1 cellular context compared by ENCODE assay signal in the genomic region with DNA sequence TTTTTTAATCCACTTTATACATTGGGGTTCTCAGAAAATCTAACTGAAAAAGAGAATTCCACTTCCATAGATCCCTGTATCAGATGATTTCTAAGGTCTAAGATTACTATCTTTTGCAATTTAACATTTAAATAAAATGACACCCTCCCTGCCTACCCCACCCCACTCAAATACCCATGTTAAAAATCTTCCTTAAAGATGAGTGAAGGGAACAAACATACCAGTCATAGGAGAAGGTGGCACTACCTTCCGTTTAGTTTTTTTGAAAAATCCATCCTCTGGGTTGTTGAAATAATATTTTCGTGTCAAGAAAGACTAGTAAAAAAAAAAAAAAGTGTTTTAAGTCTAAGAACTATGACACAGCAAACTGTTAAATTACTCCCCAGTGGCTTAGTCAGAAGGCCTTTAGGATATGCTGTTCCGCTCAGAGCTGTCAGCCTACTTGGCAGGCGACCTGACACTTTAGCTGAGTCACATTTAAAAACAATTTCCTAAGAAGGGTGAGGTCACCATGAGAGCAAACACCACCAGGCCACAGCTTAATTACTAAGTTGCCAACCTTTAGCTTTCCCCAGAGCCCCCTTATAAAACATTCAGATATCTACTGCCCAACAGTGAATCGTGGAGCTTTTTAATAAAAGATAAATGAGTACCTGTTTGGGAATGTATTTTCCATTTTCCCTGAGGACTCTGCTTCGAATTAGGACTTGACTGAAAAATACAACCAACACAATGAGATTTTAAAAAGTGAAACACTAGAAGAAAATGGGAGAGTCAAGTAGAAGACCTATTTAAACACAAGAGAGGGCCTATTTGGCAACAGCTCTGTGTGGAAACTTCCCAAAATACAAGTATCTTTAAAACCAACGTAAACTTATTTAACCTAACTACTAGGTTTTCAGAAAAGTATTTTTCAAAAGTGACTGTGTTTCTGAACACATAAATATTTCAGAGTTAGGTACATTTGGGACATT.
TF ChIP-seq lines count a peak whose summit lies in the region.

No MANE protein-coding gene starts in this region.

TF ChIP-seq in K562, 482 proteins besides CTCF, POLR2A, EP300 and RAD21 (continued from another document and continues in another):
- TF ChIP-seq, protein P1, sequence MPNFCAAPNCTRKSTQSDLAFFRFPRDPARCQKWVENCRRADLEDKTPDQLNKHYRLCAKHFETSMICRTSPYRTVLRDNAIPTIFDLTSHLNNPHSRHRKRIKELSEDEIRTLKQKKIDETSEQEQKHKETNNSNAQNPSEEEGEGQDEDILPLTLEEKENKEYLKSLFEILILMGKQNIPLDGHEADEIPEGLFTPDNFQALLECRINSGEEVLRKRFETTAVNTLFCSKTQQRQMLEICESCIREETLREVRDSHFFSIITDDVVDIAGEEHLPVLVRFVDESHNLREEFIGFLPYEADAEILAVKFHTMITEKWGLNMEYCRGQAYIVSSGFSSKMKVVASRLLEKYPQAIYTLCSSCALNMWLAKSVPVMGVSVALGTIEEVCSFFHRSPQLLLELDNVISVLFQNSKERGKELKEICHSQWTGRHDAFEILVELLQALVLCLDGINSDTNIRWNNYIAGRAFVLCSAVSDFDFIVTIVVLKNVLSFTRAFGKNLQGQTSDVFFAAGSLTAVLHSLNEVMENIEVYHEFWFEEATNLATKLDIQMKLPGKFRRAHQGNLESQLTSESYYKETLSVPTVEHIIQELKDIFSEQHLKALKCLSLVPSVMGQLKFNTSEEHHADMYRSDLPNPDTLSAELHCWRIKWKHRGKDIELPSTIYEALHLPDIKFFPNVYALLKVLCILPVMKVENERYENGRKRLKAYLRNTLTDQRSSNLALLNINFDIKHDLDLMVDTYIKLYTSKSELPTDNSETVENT (CRISPR knock-in tag; IDR thresholded peaks at IDR 0.05), result no peak
- TF ChIP-seq KAT2B (IDR thresholded peaks at IDR 0.05; ENCODE audit: low read depth, low read length) (no peak), ZNF316 (IDR thresholded peaks at IDR 0.05) (peak; percentile 99), PHF21A (IDR thresholded peaks at IDR 0.05; ENCODE audit: borderline replicate concordance, low read depth) (no peak), JUND (IDR thresholded peaks at IDR 0.05; ENCODE audit: borderline replicate concordance, low read depth, low read length) (peak; percentile 99), JUND (tag; IDR thresholded peaks at IDR 0.05; ENCODE audit: borderline replicate concordance, low read depth, low read length) (peak; percentile 99), EZH2 (IDR thresholded peaks at IDR 0.05; ENCODE audit: borderline replicate concordance, low read depth, low read length) (no peak), SMARCA5 (IDR thresholded peaks at IDR 0.05) (no peak), PRPF4 (IDR thresholded peaks at IDR 0.05; ENCODE audit: insufficient read depth, low read depth, low read length, poor library complexity, severe bottlenecking) (no peak), SUPT5H (IDR thresholded peaks at IDR 0.05) (no peak; the same call in 1 of the 2 replicates), ZKSCAN1 (IDR thresholded peaks at IDR 0.05; ENCODE audit: low read depth, low read length) (no peak), ATF1 (CRISPR knock-in tag; IDR thresholded peaks at IDR 0.05) (no peak), ATF1 (tag; IDR thresholded peaks at IDR 0.05) (peak; percentile 79), NR3C1 (CRISPR knock-in tag; IDR thresholded peaks at IDR 0.05) (no peak), NBN (IDR thresholded peaks at IDR 0.05; ENCODE audit: low read depth) (peak; percentile 86; the same call in 1 of the 2 replicates), IFI16 (CRISPR knock-in tag; IDR thresholded peaks at IDR 0.05) (no peak), CBX3 (IDR thresholded peaks at IDR 0.05; ENCODE audit: borderline replicate concordance in 1 of 2, low read length in 2 of 2) (peak in 1 of 2 experiments; percentile 87; a peak in 1 of 3 replicates), BCOR (IDR thresholded peaks at IDR 0.05) (no peak), GTF2A2 (tag; IDR thresholded peaks at IDR 0.05) (no peak; the same call in 1 of the 2 replicates), CSDE1 (IDR thresholded peaks at IDR 0.05) (no peak), PTBP1 (IDR thresholded peaks at IDR 0.05; ENCODE audit: low read depth, low read length) (no peak), RFX5 (IDR thresholded peaks at IDR 0.05; ENCODE audit: low read depth, low read length) (no peak), ZC3H4 (CRISPR knock-in tag; IDR thresholded peaks at IDR 0.05; ENCODE audit: borderline replicate concordance) (no peak), ZNF3 (CRISPR knock-in tag; IDR thresholded peaks at IDR 0.05) (no peak), NCOA1 (IDR thresholded peaks at IDR 0.05; ENCODE audit: low read depth) (peak; percentile 65), NUFIP1 (IDR thresholded peaks at IDR 0.05; ENCODE audit: partially characterized antibody) (peak; percentile 61), ARNT (IDR thresholded peaks at IDR 0.05) (peak; percentile 19 to 90; a peak in 2 of 4 replicates), RBM34 (IDR thresholded peaks at IDR 0.05; ENCODE audit: borderline replicate concordance, insufficient read depth, low read length) (no peak), ZNF778 (CRISPR knock-in tag; IDR thresholded peaks at IDR 0.05) (no peak), ZNF699 (CRISPR knock-in tag; IDR thresholded peaks at IDR 0.05; ENCODE audit: insufficient replicate concordance) (peak; percentile 52), ZNF184 (CRISPR knock-in tag; IDR thresholded peaks at IDR 0.05) (no peak), TFAM (CRISPR knock-in tag; conservative IDR thresholded peaks at IDR 0.05) (no peak), ZEB2 (IDR thresholded peaks at IDR 0.05) (peak; percentile 49; the same call in 1 of the 2 replicates), ZNF24 (IDR thresholded peaks at IDR 0.05) (no peak), KAT8 (IDR thresholded peaks at IDR 0.05; ENCODE audit: low read depth) (no peak), ZNF431 (CRISPR knock-in tag; IDR thresholded peaks at IDR 0.05) (no peak), MTA1 (IDR thresholded peaks at IDR 0.05; ENCODE audit: borderline replicate concordance) (peak; percentile 60; the same call in 1 of the 2 replicates), ZFP30 (CRISPR knock-in tag; IDR thresholded peaks at IDR 0.05; ENCODE audit: borderline replicate concordance) (no peak), STAG1 (CRISPR knock-in tag; IDR thresholded peaks at IDR 0.05; ENCODE audit: borderline replicate concordance) (no peak), MEIS2 (IDR thresholded peaks at IDR 0.05; ENCODE audit: partially characterized antibody) (peak; percentile 97), POLR2G (IDR thresholded peaks at IDR 0.05; ENCODE audit: low read depth, low read length) (no peak; the same call in 1 of the 2 replicates), CAMTA2 (CRISPR knock-in tag; conservative IDR thresholded peaks at IDR 0.05) (no peak), ZNF134 (CRISPR knock-in tag; conservative IDR thresholded peaks at IDR 0.05) (0 out of 2 replicates have a peak, but pooled peaks have one; percentile 24), TCF15 (CRISPR knock-in tag; IDR thresholded peaks at IDR 0.05) (no peak; the same call in 1 of the 2 replicates), PBX2 (CRISPR knock-in tag; IDR thresholded peaks at IDR 0.05; ENCODE audit: low read depth) (no peak), PBX2 (tag; conservative IDR thresholded peaks at IDR 0.05; ENCODE audit: low read depth) (peak; percentile 93), PPARD (CRISPR knock-in tag; IDR thresholded peaks at IDR 0.05) (no peak), ZNF224 (CRISPR knock-in tag; IDR thresholded peaks at IDR 0.05) (no peak), CBFB (CRISPR knock-in tag; IDR thresholded peaks at IDR 0.05) (no peak), HLTF (IDR thresholded peaks at IDR 0.05) (no peak), ESRRB (CRISPR knock-in tag; IDR thresholded peaks at IDR 0.05; ENCODE audit: borderline replicate concordance) (no peak), DIDO1 (tag; IDR thresholded peaks at IDR 0.05; ENCODE audit: low read depth) (no peak), GMEB1 (CRISPR knock-in tag; IDR thresholded peaks at IDR 0.05) (no peak), MXD1 (CRISPR knock-in tag; IDR thresholded peaks at IDR 0.05; ENCODE audit: borderline replicate concordance, poor library complexity, severe bottlenecking) (no peak), GABPB1 (CRISPR knock-in tag; IDR thresholded peaks at IDR 0.05) (no peak), DDX20 (tag; IDR thresholded peaks at IDR 0.05; ENCODE audit: low read depth) (peak; percentile 20; the same call in 1 of the 2 replicates), CHCHD3 (CRISPR knock-in tag; IDR thresholded peaks at IDR 0.05) (no peak), ZNF583 (CRISPR knock-in tag; IDR thresholded peaks at IDR 0.05) (peak; percentile 98), LARP7 (IDR thresholded peaks at IDR 0.05) (no peak)
- TF ChIP-seq, protein P2, sequence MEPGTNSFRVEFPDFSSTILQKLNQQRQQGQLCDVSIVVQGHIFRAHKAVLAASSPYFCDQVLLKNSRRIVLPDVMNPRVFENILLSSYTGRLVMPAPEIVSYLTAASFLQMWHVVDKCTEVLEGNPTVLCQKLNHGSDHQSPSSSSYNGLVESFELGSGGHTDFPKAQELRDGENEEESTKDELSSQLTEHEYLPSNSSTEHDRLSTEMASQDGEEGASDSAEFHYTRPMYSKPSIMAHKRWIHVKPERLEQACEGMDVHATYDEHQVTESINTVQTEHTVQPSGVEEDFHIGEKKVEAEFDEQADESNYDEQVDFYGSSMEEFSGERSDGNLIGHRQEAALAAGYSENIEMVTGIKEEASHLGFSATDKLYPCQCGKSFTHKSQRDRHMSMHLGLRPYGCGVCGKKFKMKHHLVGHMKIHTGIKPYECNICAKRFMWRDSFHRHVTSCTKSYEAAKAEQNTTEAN (CRISPR knock-in tag; IDR thresholded peaks at IDR 0.05), result no peak
- TF ChIP-seq, protein P3, sequence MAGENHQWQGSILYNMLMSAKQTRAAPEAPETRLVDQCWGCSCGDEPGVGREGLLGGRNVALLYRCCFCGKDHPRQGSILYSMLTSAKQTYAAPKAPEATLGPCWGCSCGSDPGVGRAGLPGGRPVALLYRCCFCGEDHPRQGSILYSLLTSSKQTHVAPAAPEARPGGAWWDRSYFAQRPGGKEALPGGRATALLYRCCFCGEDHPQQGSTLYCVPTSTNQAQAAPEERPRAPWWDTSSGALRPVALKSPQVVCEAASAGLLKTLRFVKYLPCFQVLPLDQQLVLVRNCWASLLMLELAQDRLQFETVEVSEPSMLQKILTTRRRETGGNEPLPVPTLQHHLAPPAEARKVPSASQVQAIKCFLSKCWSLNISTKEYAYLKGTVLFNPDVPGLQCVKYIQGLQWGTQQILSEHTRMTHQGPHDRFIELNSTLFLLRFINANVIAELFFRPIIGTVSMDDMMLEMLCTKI (IDR thresholded peaks at IDR 0.05; ENCODE audit: partially characterized antibody), result no peak
- TF ChIP-seq, protein P4, sequence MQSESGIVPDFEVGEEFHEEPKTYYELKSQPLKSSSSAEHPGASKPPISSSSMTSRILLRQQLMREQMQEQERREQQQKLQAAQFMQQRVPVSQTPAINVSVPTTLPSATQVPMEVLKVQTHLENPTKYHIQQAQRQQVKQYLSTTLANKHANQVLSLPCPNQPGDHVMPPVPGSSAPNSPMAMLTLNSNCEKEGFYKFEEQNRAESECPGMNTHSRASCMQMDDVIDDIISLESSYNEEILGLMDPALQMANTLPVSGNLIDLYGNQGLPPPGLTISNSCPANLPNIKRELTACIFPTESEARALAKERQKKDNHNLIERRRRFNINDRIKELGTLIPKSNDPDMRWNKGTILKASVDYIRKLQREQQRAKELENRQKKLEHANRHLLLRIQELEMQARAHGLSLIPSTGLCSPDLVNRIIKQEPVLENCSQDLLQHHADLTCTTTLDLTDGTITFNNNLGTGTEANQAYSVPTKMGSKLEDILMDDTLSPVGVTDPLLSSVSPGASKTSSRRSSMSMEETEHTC (IDR thresholded peaks at IDR 0.05), result no peak
